18 cellular contexts compared by ENCODE assay signal in genomic region chr18:12401881-12402280, GRCh38. TPM values are rescaled to one million over a fixed set of nuclear protein-coding genes. Genes with fewer than 3 reads are reported as not detected.
A peak's percentile ranks its signal among the peaks of the same experiment; 100 is the strongest.
DNase-seq lines count a peak whose midpoint lies in the region; ATAC-seq and TF ChIP-seq lines count a peak whose summit lies in the region.
"Had no signal": no experiment of that assay in that cellular context is flagged by ENCODE, and none has a peak within 500 bp of the region (broad histone marks: within the 10 kb centered on the region; RNA-seq: fewer than 3 reads in every experiment).

No MANE protein-coding gene starts in this region.

- H2AFZ ChIP-seq in mesenchymal stem cell (ENCODE audit: low read depth, low read length), result no peak overlapping the region

- in situ Hi-C loops in GM13977 (cut with MboI; ENCODE audit: low pct_unique_long_range_greater_than_20kb, low sequenced_read_pairs, unreplicated experiment), result loop anchor here (10.0 kb wide), 1 partner anchor 253 kb away; the partner anchor contains the start of gene SPIRE1

- H4K20me1 ChIP-seq in BLaER1 treated with 17β-estradiol and CSF1 and Interleukin-3, amounts not matched to agents 10 nM and 100 nM, result no peaks in the 10 kb centered on the region; a peak in 1 of 22 replicates

- no peak overlapping the region for H3K4me3 Mint-ChIP-seq in activated CD8-positive, alpha-beta T cell treated with anti-CD3 and anti-CD28 coated beads, Interleukin-2, amount 10 ng/mL, durations not matched to agents 7 days and 5 days
- H3K4me3 Mint-ChIP-seq in activated CD8-positive, alpha-beta memory T cell treated with anti-CD3 and anti-CD28 coated beads, Interleukin-2, amount 10 ng/mL, durations not matched to agents 7 days and 5 days, result no peak overlapping the region
- H3K4me3 Mint-ChIP-seq: CD4-positive, alpha-beta T cell had no signal

- peak; percentile 4 for DNase-seq in GM13977 (ENCODE audit: low spot score)
- no peak for DNase-seq in RWPE1 (ENCODE audit: low spot score)
- DNase-seq in mesenchymal stem cell, result no peak
- DNase-seq in NCI-H2081 treated with DMSO at 0.1 percent for 48 hours (lab: John Stamatoyannopoulos, UW), result no peak
- no peak for DNase-seq in activated CD8-positive, alpha-beta T cell treated with anti-CD3 and anti-CD28 coated beads, Interleukin-2, amount 10 ng/mL, durations not matched to agents 7 days and 5 days
- no peak for DNase-seq in activated effector memory CD4-positive, alpha-beta T cell treated with Interleukin-2 at 50 U/mL for 16 hours
- no peak for DNase-seq in activated CD8-positive, alpha-beta memory T cell treated with anti-CD3 and anti-CD28 coated beads, Interleukin-2, amount 10 ng/mL, durations not matched to agents 7 days and 5 days
- DNase-seq: ACHN; CD4-positive, alpha-beta T cell; DND-41; GDM1; KBM-7; NCI-H1417 treated with DMSO at 0.1 percent for 48 hours; NCI-H2081; NCI-H524 treated with DMSO at 0.1 percent for 48 hours had no signal

- no peak overlapping the region for H4K91ac ChIP-seq in mesenchymal stem cell (ENCODE audit: low read length)

- H3K14ac ChIP-seq in mesenchymal stem cell (ENCODE audit: low read length in 2 of 2), result no peak overlapping the region

- ATAC-seq in activated CD8-positive, alpha-beta T cell treated with anti-CD3 and anti-CD28 coated beads, Interleukin-2, amount 10 ng/mL, durations not matched to agents 7 days and 5 days, result no peak
- no peak for ATAC-seq in activated CD8-positive, alpha-beta memory T cell treated with anti-CD3 and anti-CD28 coated beads, Interleukin-2, amount 10 ng/mL, durations not matched to agents 7 days and 5 days
- ATAC-seq: HCT116 had no signal

- TF ChIP-seq CTCF in GM13977 (IDR thresholded peaks at IDR 0.05; ENCODE audit: extremely low read depth, insufficient read depth, missing control alignments), result no peak
- TF ChIP-seq CTCF in RWPE1 (conservative IDR thresholded peaks at IDR 0.05; ENCODE audit: low read depth), result no peak

- CTCF ChIA-PET in RWPE1 (lab: Yijun Ruan, JAX), result interaction anchor here (0.5 kb wide), 1 partner anchor 112 kb away, joined by 3 read pairs; no protein-coding TSS in a partner anchor
- CTCF ChIA-PET in activated CD8-positive, alpha-beta T cell treated with anti-CD3 and anti-CD28 coated beads, Interleukin-2, amount 10 ng/mL, durations not matched to agents 7 days and 5 days (lab: Charles Lee), result interaction anchor here (1.2 kb wide), 1 partner anchor 10 kb away, joined by 5 read pairs; no protein-coding TSS in a partner anchor
- CTCF ChIA-PET in activated CD8-positive, alpha-beta memory T cell treated with anti-CD3 and anti-CD28 coated beads, Interleukin-2, amount 10 ng/mL, durations not matched to agents 7 days and 5 days (lab: Charles Lee), result interaction anchor here (0.6 to 0.8 kb wide), 3 partner anchors 10 to 289 kb away, joined by 3 to 4 read pairs (median 3); no protein-coding TSS in a partner anchor

- H3K4me3 ChIP-seq in BLaER1 treated with 17β-estradiol and CSF1 and Interleukin-3, amounts not matched to agents 10 nM and 100 nM, result no peak overlapping the region
- no peak overlapping the region for H3K4me3 ChIP-seq in mesenchymal stem cell (ENCODE audit: insufficient read depth in 1 of 2, low read depth in 1 of 2, low read length in 2 of 2)
- H3K4me3 ChIP-seq: SJSA1 had no signal

- POLR2A ChIA-PET in RWPE1 (lab: Yijun Ruan, JAX; ENCODE audit: low non-redundant PET), result no interaction called here
- POLR2A ChIA-PET in activated CD8-positive, alpha-beta T cell treated with anti-CD3 and anti-CD28 coated beads, Interleukin-2, amount 10 ng/mL, durations not matched to agents 7 days and 5 days (lab: Charles Lee), result no interaction called here

- H3K4me1 Mint-ChIP-seq in activated CD8-positive, alpha-beta T cell treated with anti-CD3 and anti-CD28 coated beads, Interleukin-2, amount 10 ng/mL, durations not matched to agents 7 days and 5 days (ENCODE audit: low read depth), result peaks cover 14% of the 10 kb centered on the region
- H3K4me1 Mint-ChIP-seq in activated CD8-positive, alpha-beta memory T cell treated with anti-CD3 and anti-CD28 coated beads, Interleukin-2, amount 10 ng/mL, durations not matched to agents 7 days and 5 days, result peaks cover 34% of the 10 kb centered on the region

- no peak overlapping the region for H2BK120ac ChIP-seq in mesenchymal stem cell (ENCODE audit: low read depth, low read length)

- peak overlapping the region in 10 of 11 experiments; percentile 48 to 82 (median 69); a peak in 15 of 22 replicates for H3K4me2 ChIP-seq in BLaER1 treated with 17β-estradiol and CSF1 and Interleukin-3, amounts not matched to agents 10 nM and 100 nM
- H3K4me2 ChIP-seq in mesenchymal stem cell (ENCODE audit: low read length, poor library complexity, severe bottlenecking), result no peak overlapping the region

- H3K27ac Mint-ChIP-seq in activated CD8-positive, alpha-beta T cell treated with anti-CD3 and anti-CD28 coated beads, Interleukin-2, amount 10 ng/mL, durations not matched to agents 7 days and 5 days, result no peak overlapping the region
- no peak overlapping the region for H3K27ac Mint-ChIP-seq in activated CD8-positive, alpha-beta memory T cell treated with anti-CD3 and anti-CD28 coated beads, Interleukin-2, amount 10 ng/mL, durations not matched to agents 7 days and 5 days
- H3K27ac Mint-ChIP-seq: CD4-positive, alpha-beta T cell had no signal

- H4K8ac ChIP-seq in mesenchymal stem cell (ENCODE audit: low read length), result no peak overlapping the region

- peak overlapping the region in 3 of 11 experiments; percentile 1 to 55 (median 43); a peak in 3 of 22 replicates for H3K9ac ChIP-seq in BLaER1 treated with 17β-estradiol and CSF1 and Interleukin-3, amounts not matched to agents 10 nM and 100 nM
- no peak overlapping the region for H3K9ac ChIP-seq in mesenchymal stem cell (ENCODE audit: low read length)

- H3K36me3 Mint-ChIP-seq in activated CD8-positive, alpha-beta T cell treated with anti-CD3 and anti-CD28 coated beads, Interleukin-2, amount 10 ng/mL, durations not matched to agents 7 days and 5 days (ENCODE audit: low read depth), result no peaks in the 10 kb centered on the region
- H3K36me3 Mint-ChIP-seq in activated CD8-positive, alpha-beta memory T cell treated with anti-CD3 and anti-CD28 coated beads, Interleukin-2, amount 10 ng/mL, durations not matched to agents 7 days and 5 days, result no peaks in the 10 kb centered on the region

- no peak overlapping the region for H3K18ac ChIP-seq in mesenchymal stem cell (ENCODE audit: low read depth in 1 of 2, low read length in 2 of 2)

- H3K79me1 ChIP-seq in mesenchymal stem cell (replicated peaks; ENCODE audit: low read length, poor library complexity, severe bottlenecking), result no peaks in the 10 kb centered on the region

- no peak overlapping the region for H3K23ac ChIP-seq in mesenchymal stem cell (ENCODE audit: low read length in 2 of 2)

- H3K27me3 ChIP-seq in BLaER1 treated with 17β-estradiol and CSF1 and Interleukin-3, amounts not matched to agents 10 nM and 100 nM, result peaks cover 0 to 9% (median 0%) of the 10 kb centered on the region in 11 experiments; a peak in 4 of 22 replicates
- peaks cover 3% of the 10 kb centered on the region in 2 experiments for H3K27me3 ChIP-seq in mesenchymal stem cell (ENCODE audit: control insufficient read depth in 1 of 2, insufficient read depth in 1 of 2, low read length in 2 of 2)
- H3K27me3 ChIP-seq: SJSA1 had no signal

- H2BK15ac ChIP-seq in mesenchymal stem cell (ENCODE audit: low read depth, poor library complexity, severe bottlenecking), result no peak overlapping the region

- H2BK12ac ChIP-seq in mesenchymal stem cell (ENCODE audit: low read length in 2 of 2), result no peak overlapping the region

- H3K9me3 Mint-ChIP-seq in activated CD8-positive, alpha-beta T cell treated with anti-CD3 and anti-CD28 coated beads, Interleukin-2, amount 10 ng/mL, durations not matched to agents 7 days and 5 days (ENCODE audit: insufficient read depth), result no peaks in the 10 kb centered on the region
- H3K9me3 Mint-ChIP-seq in activated CD8-positive, alpha-beta memory T cell treated with anti-CD3 and anti-CD28 coated beads, Interleukin-2, amount 10 ng/mL, durations not matched to agents 7 days and 5 days (ENCODE audit: low read depth), result no peaks in the 10 kb centered on the region
- H3K9me3 Mint-ChIP-seq: CD4-positive, alpha-beta T cell had no signal

- peaks cover 35% of the 10 kb centered on the region for H3K27me3 Mint-ChIP-seq in activated CD8-positive, alpha-beta T cell treated with anti-CD3 and anti-CD28 coated beads, Interleukin-2, amount 10 ng/mL, durations not matched to agents 7 days and 5 days (ENCODE audit: low read depth)
- H3K27me3 Mint-ChIP-seq in activated CD8-positive, alpha-beta memory T cell treated with anti-CD3 and anti-CD28 coated beads, Interleukin-2, amount 10 ng/mL, durations not matched to agents 7 days and 5 days, result peaks cover 62% of the 10 kb centered on the region

- H3K36me3 ChIP-seq in BLaER1 treated with 17β-estradiol and CSF1 and Interleukin-3, amounts not matched to agents 10 nM and 100 nM, result no peaks in the 10 kb centered on the region
- no peaks in the 10 kb centered on the region for H3K36me3 ChIP-seq in mesenchymal stem cell (ENCODE audit: control insufficient read depth in 1 of 2, insufficient read depth in 2 of 2, low read depth in 1 of 2, low read length in 2 of 2)
- H3K36me3 ChIP-seq: SJSA1 had no signal

- H3K27ac ChIP-seq in BLaER1 treated with 17β-estradiol and CSF1 and Interleukin-3, amounts not matched to agents 10 nM and 100 nM, result peak overlapping the region in 7 of 11 experiments; percentile 11 to 72 (median 55); a peak in 7 of 22 replicates
- H3K27ac ChIP-seq in RWPE1 (peak overlapping the region; percentile 11; the same call in 1 of the 2 replicates), mesenchymal stem cell (ENCODE audit: low read length, poor library complexity, severe bottlenecking) (no peak overlapping the region)
- H3K27ac ChIP-seq: SJSA1 had no signal

- no peak overlapping the region for H2BK5ac ChIP-seq in mesenchymal stem cell (ENCODE audit: low read depth, low read length, poor library complexity, severe bottlenecking)

- peak overlapping the region; percentile 57 for H2AK5ac ChIP-seq in mesenchymal stem cell (ENCODE audit: low read length, severe bottlenecking)

- no peaks in the 10 kb centered on the region for H3K9me3 ChIP-seq in BLaER1 treated with 17β-estradiol and CSF1 and Interleukin-3, amounts not matched to agents 10 nM and 100 nM (replicated peaks in 1 of 11)
- no peaks in the 10 kb centered on the region for H3K9me3 ChIP-seq in mesenchymal stem cell (ENCODE audit: control insufficient read depth, low read length)
- H3K9me3 ChIP-seq: SJSA1 had no signal

- no peak overlapping the region for H3K4ac ChIP-seq in mesenchymal stem cell (ENCODE audit: low read depth in 1 of 2, low read length in 2 of 2)

- WGBS in mesenchymal stem cell, result 82% methylated on average over 9 of the region's 9 CpGs

- peaks cover 35 to 62% (median 49%) of the 10 kb centered on the region in 10 experiments for H3K4me1 ChIP-seq in BLaER1 treated with 17β-estradiol and CSF1 and Interleukin-3, amounts not matched to agents 10 nM and 100 nM
- H3K4me1 ChIP-seq in mesenchymal stem cell (ENCODE audit: control insufficient read depth, insufficient read depth, low read depth, low read length), result peaks cover 5% of the 10 kb centered on the region

RNA-seq across cellular contexts. Expression of gene PRELID3A, which starts 5.8 kb away (rescaled TPM):
- 3.8 TPM for polyA plus RNA-seq in mesenchymal stem cell (2013, experiment 1 of 2)
- 4.4 TPM for polyA plus RNA-seq in mesenchymal stem cell (2013, experiment 2 of 2)
- total RNA-seq in activated CD8-positive, alpha-beta T cell treated with anti-CD3 and anti-CD28 coated beads, Interleukin-2, amount 10 ng/mL, durations not matched to agents 7 days and 5 days, result 1 to 10 TPM; 4.8 to 6.1 TPM
- total RNA-seq in activated CD8-positive, alpha-beta memory T cell treated with anti-CD3 and anti-CD28 coated beads, Interleukin-2, amount 10 ng/mL, durations not matched to agents 7 days and 5 days, result 1 to 10 TPM; 5.8 to 9.7 TPM

RNA-seq across cellular contexts. Expression of gene AFG3L2, which starts 24.9 kb away (rescaled TPM):
- 22.8 TPM for polyA plus RNA-seq in mesenchymal stem cell (2013, experiment 1 of 2)
- polyA plus RNA-seq in mesenchymal stem cell (2013, experiment 2 of 2), result 23.4 TPM
- 10 to 100 TPM; 40.6 to 44.3 TPM for total RNA-seq in activated CD8-positive, alpha-beta T cell treated with anti-CD3 and anti-CD28 coated beads, Interleukin-2, amount 10 ng/mL, durations not matched to agents 7 days and 5 days
- 10 to 100 TPM; 39.6 to 50.9 TPM for total RNA-seq in activated CD8-positive, alpha-beta memory T cell treated with anti-CD3 and anti-CD28 coated beads, Interleukin-2, amount 10 ng/mL, durations not matched to agents 7 days and 5 days
